ENCODE assay signal across 8 cellular contexts in the genomic region with DNA sequence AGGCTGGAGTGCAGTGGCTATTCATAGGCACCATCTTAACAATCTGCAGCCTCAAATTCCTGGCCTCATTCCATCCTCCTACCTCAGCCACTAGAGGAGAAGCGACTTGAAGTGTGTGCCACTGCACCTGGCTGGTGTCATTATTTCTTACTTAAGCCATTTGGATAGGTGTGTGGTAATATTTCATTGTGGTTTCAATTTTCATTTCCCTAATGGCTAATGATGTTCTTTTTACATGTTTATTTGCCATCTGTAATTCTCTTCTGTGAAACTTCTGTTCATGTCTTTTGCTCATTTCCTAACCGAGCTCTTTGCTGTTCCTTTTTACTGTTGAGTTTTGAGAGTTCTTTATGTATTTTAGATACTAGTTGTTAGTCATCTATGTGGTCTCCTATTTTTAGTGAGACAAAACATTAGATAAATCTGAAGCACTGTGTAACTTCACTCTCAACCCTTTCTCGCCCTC.
DNase-seq lines count a peak whose midpoint lies in the region; ATAC-seq and TF ChIP-seq lines count a peak whose summit lies in the region.

No MANE protein-coding gene starts in this region.

- H3K27me3 ChIP-seq in MM.1S (replicated peaks; ENCODE audit: insufficient read depth, low read length), result no peaks in the 10 kb centered on the region

- no peak overlapping the region for H3K4me3 ChIP-seq in MM.1S (ENCODE audit: low read length)

- peaks cover 6% of the 10 kb centered on the region for H3K36me3 Mint-ChIP-seq in memory B cell

- DNase-seq in NCI-H1092 treated with DMSO at 0.1 percent for 48 hours (lab: John Stamatoyannopoulos, UW) (peak; percentile 34), NCI-H1092 (lab: John Stamatoyannopoulos, UW) (no peak), MM.1S (peak; percentile 86), memory B cell (ENCODE audit: low spot score in 2 of 2) (peak in 1 of 2 donors; percentile 4), NCI-H526 treated with DMSO at 0.1 percent for 48 hours (lab: John Stamatoyannopoulos, UW) (no peak), GOT3 (lab: John Stamatoyannopoulos, UW) (no peak), T-helper 1 cell (no peak)

- H2AFZ ChIP-seq in MM.1S (ENCODE audit: low read length), result no peak overlapping the region

- peak overlapping the region; percentile 22; the same call in 1 of the 2 replicates for H3K4me2 ChIP-seq in MM.1S (ENCODE audit: low read depth, low read length)

- H3K27me3 Mint-ChIP-seq in memory B cell, result no peaks in the 10 kb centered on the region

- peaks cover 15% of the 10 kb centered on the region; the same call in 1 of the 2 replicates for H4K20me1 ChIP-seq in MM.1S (ENCODE audit: insufficient read depth, low read length)

- peaks cover 28% of the 10 kb centered on the region for H3K4me1 ChIP-seq in MM.1S (ENCODE audit: low read length)

- H3K4me3 Mint-ChIP-seq in memory B cell, result no peak overlapping the region

- H3K9me3 ChIP-seq in MM.1S (replicated peaks; ENCODE audit: insufficient read depth, low read length), result no peaks in the 10 kb centered on the region

- peak overlapping the region; percentile 36; the same call in 1 of the 2 replicates for H3K27ac ChIP-seq in MM.1S (ENCODE audit: low read length)

- H3K9ac ChIP-seq in MM.1S (ENCODE audit: low read length), result no peak overlapping the region

- H3K27ac Mint-ChIP-seq in memory B cell, result peak overlapping the region; percentile 31

- peaks cover 26% of the 10 kb centered on the region for H3F3A ChIP-seq in MM.1S (ENCODE audit: insufficient read depth, low read length)

- H3K4me1 Mint-ChIP-seq in memory B cell, result peaks cover 26% of the 10 kb centered on the region

- ATAC-seq in GM21619 (IDR thresholded peaks at IDR 0.05; ENCODE audit: unreplicated experiment), result peak; percentile 72
- ATAC-seq in memory B cell (ENCODE audit: low read depth), result peak; percentile 78

- peaks cover 59% of the 10 kb centered on the region for H3K79me2 ChIP-seq in MM.1S (ENCODE audit: low read length)

- H3K36me3 ChIP-seq in MM.1S (replicated peaks; ENCODE audit: insufficient read depth, low read length), result no peaks in the 10 kb centered on the region

- TF ChIP-seq CTCF in MM.1S (IDR thresholded peaks at IDR 0.05; ENCODE audit: low read length), result peak; percentile 17; the same call in 1 of the 2 replicates

- peaks cover 2% of the 10 kb centered on the region for H3K9me3 Mint-ChIP-seq in memory B cell

- no peaks in the 10 kb centered on the region for H3K9me2 ChIP-seq in MM.1S (replicated peaks; ENCODE audit: insufficient read depth, low read length)

Comparison
In these comparisons a context has a peak if more than half of its experiments do, and no peak if none do; other contexts are left out.
1. DNase-seq: peak in NCI-H1092 treated with DMSO at 0.1 percent for 48 hours (single experiment) and MM.1S (single experiment); none in NCI-H1092 (single experiment), NCI-H526 treated with DMSO at 0.1 percent for 48 hours (single experiment), GOT3 (single experiment) and T-helper 1 cell (0 of 5).